9 cellular contexts compared by ENCODE assay signal in the genomic region with DNA sequence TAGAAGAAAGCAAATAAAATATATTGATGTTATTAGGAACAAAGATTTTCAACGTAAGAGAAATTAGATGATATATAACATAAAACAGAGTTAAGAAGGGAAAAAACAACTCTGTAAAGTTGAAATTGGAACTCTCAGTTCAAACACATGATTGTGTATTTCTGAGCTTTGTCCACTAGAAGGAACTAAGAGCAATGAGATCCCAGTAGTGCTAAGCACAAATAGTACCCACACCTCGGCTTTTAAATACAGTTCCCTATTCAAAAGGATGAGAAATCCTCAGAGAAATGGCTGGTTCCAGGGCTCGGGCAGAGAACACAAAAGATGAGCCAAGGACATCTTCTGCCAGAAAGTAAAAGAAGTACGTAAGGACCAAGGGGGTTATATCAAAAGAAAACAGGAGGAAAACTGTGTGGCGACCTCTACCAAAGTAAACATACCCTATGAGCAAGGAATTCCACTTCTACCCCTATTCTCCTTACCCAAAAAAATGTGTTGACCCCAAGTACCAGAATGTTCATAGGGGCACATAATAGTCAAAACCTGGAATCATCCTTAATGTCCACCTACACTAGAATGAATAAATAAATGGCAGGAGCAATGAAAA.
A peak's percentile ranks its signal among the peaks of the same experiment; 100 is the strongest.
DNase-seq lines count a peak whose midpoint lies in the region; ATAC-seq, FAIRE-seq and TF ChIP-seq lines count a peak whose summit lies in the region.
"Had no signal": no experiment of that assay in that cellular context is flagged by ENCODE, and none has a peak within 500 bp of the region (broad histone marks: within the 10 kb centered on the region; RNA-seq: fewer than 3 reads in every experiment).

No MANE protein-coding gene starts in this region.

- no TSS peak for BruUV-seq in Calu3 (replicated peaks; lab: Mats Ljungman, UMichigan)

- H3K4me1 Mint-ChIP-seq in Calu3 (ENCODE audit: low read depth, unreplicated experiment), result peaks cover 49% of the 10 kb centered on the region

- CTCF ChIA-PET in Calu3 (lab: Charles Lee), result interaction anchor here (1.0 to 1.5 kb wide), 4 partner anchors 10 to 133 kb away, joined by 3 to 8 read pairs (median 5); no protein-coding TSS in a partner anchor

- DNase-seq in Calu3, result no peak
- peak; percentile 8 for DNase-seq in NCI-H2081 treated with DMSO at 0.1 percent for 48 hours (lab: John Stamatoyannopoulos, UW)
- no peak for DNase-seq in body of pancreas
- peak; percentile 54 for DNase-seq in medulla oblongata (ENCODE audit: extremely low spot score)
- DNase-seq in NCI-H526 (lab: John Stamatoyannopoulos, UW), result no peak
- no peak for DNase-seq in omental fat pad (ENCODE audit: low spot score)
- DNase-seq in H54 (ENCODE audit: insufficient read length, low spot score), result no peak
- no peak for DNase-seq in erythroblast (lab: John Stamatoyannopoulos, UW)
- DNase-seq: stimulated activated CD4-positive, alpha-beta T cell treated with anti-CD3 and anti-CD28 coated beads, Interleukin-12 subunit alpha, Interleukin-12 subunit beta, amount 100 ng/mL, for 4 hours had no signal

- no peak overlapping the region for H3K4me3 ChIP-seq in body of pancreas

- TF ChIP-seq CTCF in Calu3 (IDR thresholded peaks at IDR 0.05; ENCODE audit: unreplicated experiment), result no peak
- TF ChIP-seq CTCF in body of pancreas (IDR thresholded peaks at IDR 0.05), result peak in 6 of 7 experiments; percentile 14 to 63 (median 50)
- TF ChIP-seq CTCF in omental fat pad (IDR thresholded peaks at IDR 0.05), result no peak

- ATAC-seq in body of pancreas (peak; percentile 63), omental fat pad (ENCODE audit: low FRiP score) (no peak)

- H3K4me3 Mint-ChIP-seq in Calu3 (ENCODE audit: low read depth, unreplicated experiment), result no peak overlapping the region

- 24 to 25% methylated on average over 5 of the region's 5 CpGs for WGBS in body of pancreas, 2 donors

- H3K36me3 ChIP-seq in body of pancreas (replicated peaks in 1 of 2; ENCODE audit: insufficient read depth in 1 of 2, low read depth in 2 of 2), result no peaks in the 10 kb centered on the region

- TF ChIP-seq POLR2A in body of pancreas (IDR thresholded peaks at IDR 0.05) (no peak), H54 (IDR thresholded peaks at IDR 0.05; ENCODE audit: low read depth, low read length) (no peak), erythroblast (IDR thresholded peaks at IDR 0.05; ENCODE audit: low read length) (no peak)

- no peak for FAIRE-seq in H54 (lab: Jason Lieb, UNC)

- no peaks in the 10 kb centered on the region for H3K9me3 Mint-ChIP-seq in Calu3 (ENCODE audit: low read depth, unreplicated experiment)

- H3K36me3 Mint-ChIP-seq in Calu3 (ENCODE audit: insufficient read depth, unreplicated experiment), result no peaks in the 10 kb centered on the region

- intact Hi-C loops in Calu3 (cut with micrococcal nuclease; ENCODE audit: unreplicated experiment) (loop anchor here (5.0 kb wide), 1 partner anchor 132 kb away; no protein-coding TSS in a partner anchor), body of pancreas (cut with DNase I) (loop anchor here (10.0 kb wide), 2 partner anchors 89 to 129 kb away; no protein-coding TSS in a partner anchor)

- no peaks in the 10 kb centered on the region for H3K27me3 ChIP-seq in body of pancreas

- H3K27ac ChIP-seq in body of pancreas, result no peak overlapping the region

- no peaks in the 10 kb centered on the region for H3K9me3 ChIP-seq in body of pancreas

- peaks cover 23% of the 10 kb centered on the region for H3K4me1 ChIP-seq in body of pancreas

- H3K27ac Mint-ChIP-seq in Calu3 (ENCODE audit: unreplicated experiment), result peak overlapping the region; percentile 31

- no peaks in the 10 kb centered on the region for H3K27me3 Mint-ChIP-seq in Calu3 (ENCODE audit: unreplicated experiment)

Comparison
In these comparisons a context has a peak if more than half of its experiments do, and no peak if none do; other contexts are left out.
1. DNase-seq: peak in NCI-H2081 treated with DMSO at 0.1 percent for 48 hours (single experiment) and medulla oblongata (single experiment); none in Calu3 (single experiment), body of pancreas (0 of 4), NCI-H526 (0 of 2), omental fat pad (single experiment), H54 (single experiment) and erythroblast (0 of 2).
2. CTCF ChIP-seq: peak in body of pancreas (6 of 7); none in Calu3 (single experiment) and omental fat pad (0 of 3).